ENCODE assay signal across 1 cellular context in genomic region chr2:8563814-8564474, GRCh38.
TF ChIP-seq lines count a peak whose summit lies in the region.

No MANE protein-coding gene starts in this region.

TF ChIP-seq in GM23338, 12 proteins besides CTCF, POLR2A, EP300 and RAD21 (continued from another document):
- TF ChIP-seq, protein P1, sequence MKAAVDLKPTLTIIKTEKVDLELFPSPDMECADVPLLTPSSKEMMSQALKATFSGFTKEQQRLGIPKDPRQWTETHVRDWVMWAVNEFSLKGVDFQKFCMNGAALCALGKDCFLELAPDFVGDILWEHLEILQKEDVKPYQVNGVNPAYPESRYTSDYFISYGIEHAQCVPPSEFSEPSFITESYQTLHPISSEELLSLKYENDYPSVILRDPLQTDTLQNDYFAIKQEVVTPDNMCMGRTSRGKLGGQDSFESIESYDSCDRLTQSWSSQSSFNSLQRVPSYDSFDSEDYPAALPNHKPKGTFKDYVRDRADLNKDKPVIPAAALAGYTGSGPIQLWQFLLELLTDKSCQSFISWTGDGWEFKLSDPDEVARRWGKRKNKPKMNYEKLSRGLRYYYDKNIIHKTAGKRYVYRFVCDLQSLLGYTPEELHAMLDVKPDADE (IDR thresholded peaks at IDR 0.05): no peak
- TF ChIP-seq JUNB (IDR thresholded peaks at IDR 0.05; ENCODE audit: unreplicated experiment) (no peak), STAT1 (IDR thresholded peaks at IDR 0.05; ENCODE audit: unreplicated experiment) (no peak), CREB1 (CRISPR knock-in tag; IDR thresholded peaks at IDR 0.05; ENCODE audit: low read depth) (no peak), EZH2 (IDR thresholded peaks at IDR 0.05; ENCODE audit: low read depth, unreplicated experiment) (no peak), EZH2phosphoT487 (IDR thresholded peaks at IDR 0.05; ENCODE audit: unreplicated experiment) (no peak), POLR2AphosphoS5 (IDR thresholded peaks at IDR 0.05; ENCODE audit: low read depth) (no peak)
- TF ChIP-seq, protein P2, sequence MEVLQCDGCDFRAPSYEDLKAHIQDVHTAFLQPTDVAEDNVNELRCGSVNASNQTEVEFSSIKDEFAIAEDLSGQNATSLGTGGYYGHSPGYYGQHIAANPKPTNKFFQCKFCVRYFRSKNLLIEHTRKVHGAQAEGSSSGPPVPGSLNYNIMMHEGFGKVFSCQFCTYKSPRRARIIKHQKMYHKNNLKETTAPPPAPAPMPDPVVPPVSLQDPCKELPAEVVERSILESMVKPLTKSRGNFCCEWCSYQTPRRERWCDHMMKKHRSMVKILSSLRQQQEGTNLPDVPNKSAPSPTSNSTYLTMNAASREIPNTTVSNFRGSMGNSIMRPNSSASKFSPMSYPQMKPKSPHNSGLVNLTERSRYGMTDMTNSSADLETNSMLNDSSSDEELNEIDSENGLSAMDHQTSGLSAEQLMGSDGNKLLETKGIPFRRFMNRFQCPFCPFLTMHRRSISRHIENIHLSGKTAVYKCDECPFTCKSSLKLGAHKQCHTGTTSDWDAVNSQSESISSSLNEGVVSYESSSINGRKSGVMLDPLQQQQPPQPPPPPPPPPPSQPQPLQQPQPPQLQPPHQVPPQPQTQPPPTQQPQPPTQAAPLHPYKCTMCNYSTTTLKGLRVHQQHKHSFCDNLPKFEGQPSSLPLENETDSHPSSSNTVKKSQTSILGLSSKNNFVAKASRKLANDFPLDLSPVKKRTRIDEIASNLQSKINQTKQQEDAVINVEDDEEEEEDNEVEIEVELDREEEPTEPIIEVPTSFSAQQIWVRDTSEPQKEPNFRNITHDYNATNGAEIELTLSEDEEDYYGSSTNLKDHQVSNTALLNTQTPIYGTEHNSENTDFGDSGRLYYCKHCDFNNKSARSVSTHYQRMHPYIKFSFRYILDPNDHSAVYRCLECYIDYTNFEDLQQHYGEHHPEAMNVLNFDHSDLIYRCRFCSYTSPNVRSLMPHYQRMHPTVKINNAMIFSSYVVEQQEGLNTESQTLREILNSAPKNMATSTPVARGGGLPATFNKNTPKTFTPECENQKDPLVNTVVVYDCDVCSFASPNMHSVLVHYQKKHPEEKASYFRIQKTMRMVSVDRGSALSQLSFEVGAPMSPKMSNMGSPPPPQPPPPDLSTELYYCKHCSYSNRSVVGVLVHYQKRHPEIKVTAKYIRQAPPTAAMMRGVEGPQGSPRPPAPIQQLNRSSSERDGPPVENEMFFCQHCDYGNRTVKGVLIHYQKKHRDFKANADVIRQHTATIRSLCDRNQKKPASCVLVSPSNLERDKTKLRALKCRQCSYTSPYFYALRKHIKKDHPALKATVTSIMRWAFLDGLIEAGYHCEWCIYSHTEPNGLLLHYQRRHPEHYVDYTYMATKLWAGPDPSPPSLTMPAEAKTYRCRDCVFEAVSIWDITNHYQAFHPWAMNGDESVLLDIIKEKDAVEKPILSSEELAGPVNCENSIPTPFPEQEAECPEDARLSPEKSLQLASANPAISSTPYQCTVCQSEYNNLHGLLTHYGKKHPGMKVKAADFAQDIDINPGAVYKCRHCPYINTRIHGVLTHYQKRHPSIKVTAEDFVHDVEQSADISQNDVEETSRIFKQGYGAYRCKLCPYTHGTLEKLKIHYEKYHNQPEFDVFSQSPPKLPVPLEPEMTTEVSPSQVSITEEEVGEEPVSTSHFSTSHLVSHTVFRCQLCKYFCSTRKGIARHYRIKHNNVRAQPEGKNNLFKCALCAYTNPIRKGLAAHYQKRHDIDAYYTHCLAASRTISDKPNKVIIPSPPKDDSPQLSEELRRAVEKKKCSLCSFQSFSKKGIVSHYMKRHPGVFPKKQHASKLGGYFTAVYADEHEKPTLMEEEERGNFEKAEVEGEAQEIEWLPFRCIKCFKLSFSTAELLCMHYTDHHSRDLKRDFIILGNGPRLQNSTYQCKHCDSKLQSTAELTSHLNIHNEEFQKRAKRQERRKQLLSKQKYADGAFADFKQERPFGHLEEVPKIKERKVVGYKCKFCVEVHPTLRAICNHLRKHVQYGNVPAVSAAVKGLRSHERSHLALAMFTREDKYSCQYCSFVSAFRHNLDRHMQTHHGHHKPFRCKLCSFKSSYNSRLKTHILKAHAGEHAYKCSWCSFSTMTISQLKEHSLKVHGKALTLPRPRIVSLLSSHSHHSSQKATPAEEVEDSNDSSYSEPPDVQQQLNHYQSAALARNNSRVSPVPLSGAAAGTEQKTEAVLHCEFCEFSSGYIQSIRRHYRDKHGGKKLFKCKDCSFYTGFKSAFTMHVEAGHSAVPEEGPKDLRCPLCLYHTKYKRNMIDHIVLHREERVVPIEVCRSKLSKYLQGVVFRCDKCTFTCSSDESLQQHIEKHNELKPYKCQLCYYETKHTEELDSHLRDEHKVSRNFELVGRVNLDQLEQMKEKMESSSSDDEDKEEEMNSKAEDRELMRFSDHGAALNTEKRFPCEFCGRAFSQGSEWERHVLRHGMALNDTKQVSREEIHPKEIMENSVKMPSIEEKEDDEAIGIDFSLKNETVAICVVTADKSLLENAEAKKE (CRISPR knock-in tag; IDR thresholded peaks at IDR 0.05): no peak
